ENCODE assay signal across 35 cellular contexts in genomic region chr4:109020861-109021260, GRCh38.
"Had no signal": no experiment of that assay in that cellular context is flagged by ENCODE, and none has a peak within 500 bp of the region (broad histone marks: within the 10 kb centered on the region; RNA-seq: fewer than 3 reads in every experiment).

No MANE protein-coding gene starts in this region.

- H3K9me3 ChIP-seq: MG63 had no signal

- H3K4me2 ChIP-seq: KMS-11 had no signal

- H3K27ac ChIP-seq: KMS-11 had no signal

- H3K9ac ChIP-seq: KMS-11 had no signal

- H3K27me3 ChIP-seq: MG63 had no signal

- H3K4me3 ChIP-seq: MG63 had no signal

- DNase-seq: Karpas-422, Kasumi-1, MG63, MM.1S, MV-4-11, NCI-H1048, NCI-H1092, NCI-H1092 treated with DMSO at 0.1 percent for 48 hours, NCI-H1105, NCI-H1105 treated with DMSO at 0.1 percent for 48 hours, NCI-H1417, NCI-H1417 treated with DMSO at 0.1 percent for 48 hours, NCI-H1436, NCI-H1436 treated with DMSO at 0.1 percent for 48 hours, NCI-H146, NCI-H1694, NCI-H1694 treated with DMSO at 0.1 percent for 48 hours, NCI-H187, NCI-H187 treated with DMSO at 0.1 percent for 48 hours, NCI-H1930, NCI-H2029, NCI-H2029 treated with DMSO at 0.1 percent for 48 hours, NCI-H2081, NCI-H2081 treated with DMSO at 0.1 percent for 48 hours, NCI-H2107, NCI-H2171, NCI-H2171 treated with DMSO at 0.1 percent for 48 hours, NCI-H2227 treated with DMSO at 0.1 percent for 48 hours, NCI-H226, NCI-H345, NCI-H446, NCI-H446 treated with DMSO at 0.1 percent for 48 hours, NCI-H510A, NCI-H510A treated with DMSO at 0.1 percent for 48 hours had no signal

- H3K36me3 ChIP-seq: MG63 had no signal
